In the genomic region with DNA sequence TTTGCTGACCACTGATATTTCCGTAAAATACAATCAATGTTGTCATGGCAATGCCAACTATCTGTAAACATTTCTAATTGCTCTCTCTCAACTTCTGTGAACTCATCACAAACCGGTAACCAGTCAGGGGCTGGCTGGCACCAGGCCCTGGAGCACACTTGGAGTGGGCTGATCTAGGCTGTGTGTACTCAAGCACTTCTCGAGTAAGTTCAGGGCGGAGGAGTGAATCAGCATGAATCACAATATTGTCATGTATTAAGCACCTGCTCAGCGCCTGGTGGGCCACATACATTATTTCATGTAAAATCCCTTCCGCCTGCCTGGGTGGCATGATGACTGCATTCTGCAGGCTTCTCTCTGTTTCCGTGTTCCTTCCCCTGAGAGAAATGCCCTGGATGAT, we compare ENCODE assay signal across 10 cellular contexts.
DNase-seq lines count a peak whose midpoint lies in the region; ATAC-seq and TF ChIP-seq lines count a peak whose summit lies in the region.
"Had no signal": no experiment of that assay in that cellular context is flagged by ENCODE, and none has a peak within 500 bp of the region (broad histone marks: within the 10 kb centered on the region; RNA-seq: fewer than 3 reads in every experiment).

No MANE protein-coding gene starts in this region.

- H3K27ac ChIP-seq in RWPE1 = no peak overlapping the region
- H3K27ac ChIP-seq in upper lobe of right lung = no peak overlapping the region

- no peaks in the 10 kb centered on the region for H3K4me1 ChIP-seq in upper lobe of right lung

- intact Hi-C loops in upper lobe of right lung (cut with DNase I) (loop anchor here (10.0 kb wide), 1 partner anchor 85 kb away; no protein-coding TSS in a partner anchor), Right ventricle myocardium inferior (cut with DNase I) (no loop called here)

- ATAC-seq in upper lobe of right lung = peak; percentile 81
- ATAC-seq in Right ventricle myocardium inferior = no peak

- TF ChIP-seq CTCF in RWPE1 (conservative IDR thresholded peaks at IDR 0.05; ENCODE audit: low read depth) (no peak), upper lobe of right lung (IDR thresholded peaks at IDR 0.05) (no peak)

- no peaks in the 10 kb centered on the region for H3K9me3 ChIP-seq in upper lobe of right lung

- no peak overlapping the region for H3K4me3 ChIP-seq in upper lobe of right lung

- POLR2A ChIA-PET in RWPE1 (lab: Yijun Ruan, JAX; ENCODE audit: low non-redundant PET) = no interaction called here

- H3K36me3 ChIP-seq in upper lobe of right lung = no peaks in the 10 kb centered on the region

- CTCF ChIA-PET in RWPE1 (lab: Yijun Ruan, JAX) = no interaction called here

- DNase-seq in activated effector memory CD4-positive, alpha-beta T cell treated with anti-CD3 and anti-CD28 coated beads, Interleukin-2, amount 50 U/mL, for 16 hours = peak; percentile 25
- DNase-seq in activated effector memory CD4-positive, alpha-beta T cell treated with Interleukin-2 at 50 U/mL for 16 hours = no peak
- peak; percentile 92 for DNase-seq in RWPE1 (ENCODE audit: low spot score)
- peak; percentile 54 for DNase-seq in hepatic stellate cell (ENCODE audit: low spot score)
- peak; percentile 85 for DNase-seq in upper lobe of right lung
- no peak for DNase-seq in Right ventricle myocardium inferior (ENCODE audit: missing footprints)
- no peak for DNase-seq in NCI-H1694 treated with DMSO at 0.1 percent for 48 hours (lab: John Stamatoyannopoulos, UW)
- no peak for DNase-seq in SIG-M5 treated with dmso at 0.1 percent for 504 hours (lab: John Stamatoyannopoulos, UW; ENCODE audit: unreplicated experiment)
- DNase-seq: glutamatergic neuron, MM.1S had no signal

- H3K27me3 ChIP-seq in upper lobe of right lung = no peaks in the 10 kb centered on the region

Comparison
In these comparisons a context has a peak if more than half of its experiments do, and no peak if none do; other contexts are left out.
1. DNase-seq: peak in activated effector memory CD4-positive, alpha-beta T cell treated with anti-CD3 and anti-CD28 coated beads, Interleukin-2, amount 50 U/mL, for 16 hours (single experiment), RWPE1 (single experiment), hepatic stellate cell (single experiment) and upper lobe of right lung (single experiment); none in activated effector memory CD4-positive, alpha-beta T cell treated with Interleukin-2 at 50 U/mL for 16 hours (single experiment), Right ventricle myocardium inferior (single experiment), NCI-H1694 treated with DMSO at 0.1 percent for 48 hours (single experiment) and SIG-M5 treated with dmso at 0.1 percent for 504 hours (single experiment).